In the genomic region with DNA sequence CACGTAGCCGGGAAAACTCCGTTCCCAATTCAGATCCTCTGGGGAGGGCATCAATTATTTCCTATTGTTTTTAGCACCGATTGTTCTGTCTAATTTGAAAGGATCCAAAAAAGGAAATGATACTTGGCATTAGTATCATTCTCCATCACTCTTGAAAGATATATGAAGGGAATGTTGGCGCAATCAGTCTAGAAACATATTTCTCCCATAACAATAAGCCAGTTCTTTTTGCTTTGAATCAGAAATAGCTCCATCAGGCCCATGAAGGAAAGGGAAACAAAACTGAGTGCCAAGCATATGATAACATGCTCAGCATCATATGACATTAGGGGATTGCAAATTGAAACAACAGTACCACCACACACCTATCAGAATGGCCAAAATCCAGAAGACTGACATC, we compare ENCODE assay signal across 7 cellular contexts.
"Had no signal": no experiment of that assay in that cellular context is flagged by ENCODE, and none has a peak within 500 bp of the region (broad histone marks: within the 10 kb centered on the region; RNA-seq: fewer than 3 reads in every experiment).

No MANE protein-coding gene starts in this region.

- H3K9me3 Mint-ChIP-seq: HFFc6 had no signal

- DNase-seq: GM23248, GOT3, H7, H9, HCEC 1CT, HFFc6 had no signal

- H3K27ac Mint-ChIP-seq: GM23338, H9, HFFc6 had no signal

- H3K4me3 Mint-ChIP-seq: GM23338, H9, HFFc6 had no signal
